1 cellular context compared by ENCODE assay signal in genomic region chr21:14591277-14591876, GRCh38.
TF ChIP-seq lines count a peak whose summit lies in the region.

No MANE protein-coding gene starts in this region.

TF ChIP-seq in GM12878, 131 proteins besides CTCF, POLR2A, EP300 and RAD21 (continued from another document):
- TF ChIP-seq FOXK2 (IDR thresholded peaks at IDR 0.05): no peak
